ENCODE assay signal across 1 cellular context in genomic region chr3:47009225-47010049, GRCh38.
TF ChIP-seq lines count a peak whose summit lies in the region.

No MANE protein-coding gene starts in this region.

TF ChIP-seq in H1, 55 proteins besides CTCF, POLR2A, EP300 and RAD21:
- TF ChIP-seq, protein P1, sequence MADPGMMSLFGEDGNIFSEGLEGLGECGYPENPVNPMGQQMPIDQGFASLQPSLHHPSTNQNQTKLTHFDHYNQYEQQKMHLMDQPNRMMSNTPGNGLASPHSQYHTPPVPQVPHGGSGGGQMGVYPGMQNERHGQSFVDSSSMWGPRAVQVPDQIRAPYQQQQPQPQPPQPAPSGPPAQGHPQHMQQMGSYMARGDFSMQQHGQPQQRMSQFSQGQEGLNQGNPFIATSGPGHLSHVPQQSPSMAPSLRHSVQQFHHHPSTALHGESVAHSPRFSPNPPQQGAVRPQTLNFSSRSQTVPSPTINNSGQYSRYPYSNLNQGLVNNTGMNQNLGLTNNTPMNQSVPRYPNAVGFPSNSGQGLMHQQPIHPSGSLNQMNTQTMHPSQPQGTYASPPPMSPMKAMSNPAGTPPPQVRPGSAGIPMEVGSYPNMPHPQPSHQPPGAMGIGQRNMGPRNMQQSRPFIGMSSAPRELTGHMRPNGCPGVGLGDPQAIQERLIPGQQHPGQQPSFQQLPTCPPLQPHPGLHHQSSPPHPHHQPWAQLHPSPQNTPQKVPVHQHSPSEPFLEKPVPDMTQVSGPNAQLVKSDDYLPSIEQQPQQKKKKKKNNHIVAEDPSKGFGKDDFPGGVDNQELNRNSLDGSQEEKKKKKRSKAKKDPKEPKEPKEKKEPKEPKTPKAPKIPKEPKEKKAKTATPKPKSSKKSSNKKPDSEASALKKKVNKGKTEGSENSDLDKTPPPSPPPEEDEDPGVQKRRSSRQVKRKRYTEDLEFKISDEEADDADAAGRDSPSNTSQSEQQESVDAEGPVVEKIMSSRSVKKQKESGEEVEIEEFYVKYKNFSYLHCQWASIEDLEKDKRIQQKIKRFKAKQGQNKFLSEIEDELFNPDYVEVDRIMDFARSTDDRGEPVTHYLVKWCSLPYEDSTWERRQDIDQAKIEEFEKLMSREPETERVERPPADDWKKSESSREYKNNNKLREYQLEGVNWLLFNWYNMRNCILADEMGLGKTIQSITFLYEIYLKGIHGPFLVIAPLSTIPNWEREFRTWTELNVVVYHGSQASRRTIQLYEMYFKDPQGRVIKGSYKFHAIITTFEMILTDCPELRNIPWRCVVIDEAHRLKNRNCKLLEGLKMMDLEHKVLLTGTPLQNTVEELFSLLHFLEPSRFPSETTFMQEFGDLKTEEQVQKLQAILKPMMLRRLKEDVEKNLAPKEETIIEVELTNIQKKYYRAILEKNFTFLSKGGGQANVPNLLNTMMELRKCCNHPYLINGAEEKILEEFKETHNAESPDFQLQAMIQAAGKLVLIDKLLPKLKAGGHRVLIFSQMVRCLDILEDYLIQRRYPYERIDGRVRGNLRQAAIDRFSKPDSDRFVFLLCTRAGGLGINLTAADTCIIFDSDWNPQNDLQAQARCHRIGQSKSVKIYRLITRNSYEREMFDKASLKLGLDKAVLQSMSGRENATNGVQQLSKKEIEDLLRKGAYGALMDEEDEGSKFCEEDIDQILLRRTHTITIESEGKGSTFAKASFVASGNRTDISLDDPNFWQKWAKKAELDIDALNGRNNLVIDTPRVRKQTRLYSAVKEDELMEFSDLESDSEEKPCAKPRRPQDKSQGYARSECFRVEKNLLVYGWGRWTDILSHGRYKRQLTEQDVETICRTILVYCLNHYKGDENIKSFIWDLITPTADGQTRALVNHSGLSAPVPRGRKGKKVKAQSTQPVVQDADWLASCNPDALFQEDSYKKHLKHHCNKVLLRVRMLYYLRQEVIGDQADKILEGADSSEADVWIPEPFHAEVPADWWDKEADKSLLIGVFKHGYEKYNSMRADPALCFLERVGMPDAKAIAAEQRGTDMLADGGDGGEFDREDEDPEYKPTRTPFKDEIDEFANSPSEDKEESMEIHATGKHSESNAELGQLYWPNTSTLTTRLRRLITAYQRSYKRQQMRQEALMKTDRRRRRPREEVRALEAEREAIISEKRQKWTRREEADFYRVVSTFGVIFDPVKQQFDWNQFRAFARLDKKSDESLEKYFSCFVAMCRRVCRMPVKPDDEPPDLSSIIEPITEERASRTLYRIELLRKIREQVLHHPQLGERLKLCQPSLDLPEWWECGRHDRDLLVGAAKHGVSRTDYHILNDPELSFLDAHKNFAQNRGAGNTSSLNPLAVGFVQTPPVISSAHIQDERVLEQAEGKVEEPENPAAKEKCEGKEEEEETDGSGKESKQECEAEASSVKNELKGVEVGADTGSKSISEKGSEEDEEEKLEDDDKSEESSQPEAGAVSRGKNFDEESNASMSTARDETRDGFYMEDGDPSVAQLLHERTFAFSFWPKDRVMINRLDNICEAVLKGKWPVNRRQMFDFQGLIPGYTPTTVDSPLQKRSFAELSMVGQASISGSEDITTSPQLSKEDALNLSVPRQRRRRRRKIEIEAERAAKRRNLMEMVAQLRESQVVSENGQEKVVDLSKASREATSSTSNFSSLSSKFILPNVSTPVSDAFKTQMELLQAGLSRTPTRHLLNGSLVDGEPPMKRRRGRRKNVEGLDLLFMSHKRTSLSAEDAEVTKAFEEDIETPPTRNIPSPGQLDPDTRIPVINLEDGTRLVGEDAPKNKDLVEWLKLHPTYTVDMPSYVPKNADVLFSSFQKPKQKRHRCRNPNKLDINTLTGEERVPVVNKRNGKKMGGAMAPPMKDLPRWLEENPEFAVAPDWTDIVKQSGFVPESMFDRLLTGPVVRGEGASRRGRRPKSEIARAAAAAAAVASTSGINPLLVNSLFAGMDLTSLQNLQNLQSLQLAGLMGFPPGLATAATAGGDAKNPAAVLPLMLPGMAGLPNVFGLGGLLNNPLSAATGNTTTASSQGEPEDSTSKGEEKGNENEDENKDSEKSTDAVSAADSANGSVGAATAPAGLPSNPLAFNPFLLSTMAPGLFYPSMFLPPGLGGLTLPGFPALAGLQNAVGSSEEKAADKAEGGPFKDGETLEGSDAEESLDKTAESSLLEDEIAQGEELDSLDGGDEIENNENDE (IDR thresholded peaks at IDR 0.05; ENCODE audit: insufficient replicate concordance, low read length): no peak
- TF ChIP-seq CREB1 (IDR thresholded peaks at IDR 0.05) (peak; percentile 10; the same call in 1 of the 2 replicates), GTF2F1 (IDR thresholded peaks at IDR 0.05; ENCODE audit: borderline replicate concordance, low read depth, low read length) (no peak), KDM1A (IDR thresholded peaks at IDR 0.05; ENCODE audit: borderline replicate concordance, low read length) (no peak), TBP (IDR thresholded peaks at IDR 0.05; ENCODE audit: low read depth, low read length) (peak; percentile 63), RFX5 (IDR thresholded peaks at IDR 0.05; ENCODE audit: borderline replicate concordance, low read depth, low read length) (no peak), GABPA (IDR thresholded peaks at IDR 0.05; ENCODE audit: borderline replicate concordance, insufficient read depth, low read length) (0 out of 2 replicates have a peak, but pooled peaks have one; percentile 28), MAX (IDR thresholded peaks at IDR 0.05) (peak; percentile 7; the same call in 1 of the 2 replicates), CBX5 (IDR thresholded peaks at IDR 0.05; ENCODE audit: low read depth, low read length) (no peak), SAP30 (IDR thresholded peaks at IDR 0.05; ENCODE audit: insufficient read depth, insufficient replicate concordance, low read length) (no peak), FOSL1 (IDR thresholded peaks at IDR 0.05; ENCODE audit: insufficient read depth, low read depth, low read length) (no peak), SIN3A (conservative IDR thresholded peaks at IDR 0.05 in 1 of 2, IDR thresholded peaks at IDR 0.05 in 1 of 2; ENCODE audit: low read depth in 1 of 2, low read length in 2 of 2) (no peak), TAF1 (IDR thresholded peaks at IDR 0.05; ENCODE audit: low read depth, low read length) (peak; percentile 67), BRCA1 (IDR thresholded peaks at IDR 0.05; ENCODE audit: low read depth, low read length) (no peak), JUND (IDR thresholded peaks at IDR 0.05; ENCODE audit: low read length) (no peak), CHD1 (IDR thresholded peaks at IDR 0.05; ENCODE audit: low read depth, low read length) (no peak), CEBPB (IDR thresholded peaks at IDR 0.05; ENCODE audit: low read depth, low read length) (no peak), BACH1 (IDR thresholded peaks at IDR 0.05; ENCODE audit: low read length) (no peak), SP1 (IDR thresholded peaks at IDR 0.05; ENCODE audit: low read depth, low read length) (no peak), MAFK (IDR thresholded peaks at IDR 0.05; ENCODE audit: low read depth, low read length) (no peak), POU5F1 (IDR thresholded peaks at IDR 0.05; ENCODE audit: low read depth, low read length) (no peak), NRF1 (IDR thresholded peaks at IDR 0.05; ENCODE audit: low read depth, low read length) (no peak), HDAC2 (IDR thresholded peaks at IDR 0.05; ENCODE audit: borderline replicate concordance in 1 of 2, low read depth in 2 of 2, low read length in 2 of 2) (peak in 1 of 2 experiments; percentile 80; a peak in 1 of 4 replicates), RNF2 (IDR thresholded peaks at IDR 0.05; ENCODE audit: borderline replicate concordance, low read depth, low read length, missing control alignments, poor library complexity, severe bottlenecking) (no peak), RBBP5 (IDR thresholded peaks at IDR 0.05; ENCODE audit: borderline replicate concordance, low read depth, low read length) (peak; percentile 60; the same call in 1 of the 2 replicates), ASH2L (IDR thresholded peaks at IDR 0.05; ENCODE audit: low read length) (peak; percentile 58), SIX5 (IDR thresholded peaks at IDR 0.05; ENCODE audit: low read depth, low read length) (no peak), ATF3 (IDR thresholded peaks at IDR 0.05; ENCODE audit: insufficient read depth, low read depth, low read length) (no peak), CBX8 (IDR thresholded peaks at IDR 0.05; ENCODE audit: borderline replicate concordance, low read depth, low read length) (no peak), SP4 (IDR thresholded peaks at IDR 0.05; ENCODE audit: low read length) (no peak), SIRT6 (IDR thresholded peaks at IDR 0.05; ENCODE audit: low read length) (no peak), KDM4A (IDR thresholded peaks at IDR 0.05; ENCODE audit: low read depth, low read length, severe bottlenecking) (peak; percentile 19), HDAC6 (IDR thresholded peaks at IDR 0.05; ENCODE audit: low read depth, low read length) (no peak), YY1 (IDR thresholded peaks at IDR 0.05; ENCODE audit: low read depth, low read length) (no peak), POLR2AphosphoS5 (IDR thresholded peaks at IDR 0.05; ENCODE audit: low read depth, low read length) (peak; percentile 64), EGR1 (IDR thresholded peaks at IDR 0.05; ENCODE audit: borderline replicate concordance, low read depth, low read length) (0 out of 2 replicates have a peak, but pooled peaks have one; percentile 23), CHD2 (IDR thresholded peaks at IDR 0.05; ENCODE audit: low read length) (no peak), KDM5A (IDR thresholded peaks at IDR 0.05; ENCODE audit: low read length) (no peak), SUZ12 (IDR thresholded peaks at IDR 0.05; ENCODE audit: low read length) (no peak), TCF12 (IDR thresholded peaks at IDR 0.05; ENCODE audit: low read depth, low read length) (no peak), PHF8 (conservative IDR thresholded peaks at IDR 0.05; ENCODE audit: low read depth, low read length) (peak; percentile 81), ZNF274 (IDR thresholded peaks at IDR 0.05; ENCODE audit: borderline replicate concordance, extremely low read depth, low read length) (no peak), JUN (IDR thresholded peaks at IDR 0.05; ENCODE audit: low read depth, low read length) (no peak), SRF (IDR thresholded peaks at IDR 0.05; ENCODE audit: low read depth, low read length) (no peak), CTBP2 (IDR thresholded peaks at IDR 0.05; ENCODE audit: borderline replicate concordance, insufficient read depth, insufficient read length, low read length) (no peak), BCL11A (IDR thresholded peaks at IDR 0.05; ENCODE audit: low read depth in 2 of 2, low read length in 2 of 2) (no peak), EZH2 (IDR thresholded peaks at IDR 0.05; ENCODE audit: low read depth, low read length, severe bottlenecking) (no peak), TEAD4 (IDR thresholded peaks at IDR 0.05; ENCODE audit: low read depth, low read length) (0 out of 2 replicates have a peak, but pooled peaks have one; percentile 23), RXRA (IDR thresholded peaks at IDR 0.05; ENCODE audit: insufficient read depth, low read depth, low read length) (no peak), TAF7 (optimal IDR thresholded peaks at IDR 0.05; ENCODE audit: borderline replicate concordance, low read depth, low read length) (peak; percentile 38), SP2 (IDR thresholded peaks at IDR 0.05; ENCODE audit: low read length) (no peak), NANOG (IDR thresholded peaks at IDR 0.05; ENCODE audit: insufficient read depth, low read depth, low read length, poor library complexity, severe bottlenecking) (no peak)
- TF ChIP-seq, protein P2, sequence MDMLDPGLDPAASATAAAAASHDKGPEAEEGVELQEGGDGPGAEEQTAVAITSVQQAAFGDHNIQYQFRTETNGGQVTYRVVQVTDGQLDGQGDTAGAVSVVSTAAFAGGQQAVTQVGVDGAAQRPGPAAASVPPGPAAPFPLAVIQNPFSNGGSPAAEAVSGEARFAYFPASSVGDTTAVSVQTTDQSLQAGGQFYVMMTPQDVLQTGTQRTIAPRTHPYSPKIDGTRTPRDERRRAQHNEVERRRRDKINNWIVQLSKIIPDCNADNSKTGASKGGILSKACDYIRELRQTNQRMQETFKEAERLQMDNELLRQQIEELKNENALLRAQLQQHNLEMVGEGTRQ (IDR thresholded peaks at IDR 0.05; ENCODE audit: low read length): no peak
- TF ChIP-seq, protein P3, sequence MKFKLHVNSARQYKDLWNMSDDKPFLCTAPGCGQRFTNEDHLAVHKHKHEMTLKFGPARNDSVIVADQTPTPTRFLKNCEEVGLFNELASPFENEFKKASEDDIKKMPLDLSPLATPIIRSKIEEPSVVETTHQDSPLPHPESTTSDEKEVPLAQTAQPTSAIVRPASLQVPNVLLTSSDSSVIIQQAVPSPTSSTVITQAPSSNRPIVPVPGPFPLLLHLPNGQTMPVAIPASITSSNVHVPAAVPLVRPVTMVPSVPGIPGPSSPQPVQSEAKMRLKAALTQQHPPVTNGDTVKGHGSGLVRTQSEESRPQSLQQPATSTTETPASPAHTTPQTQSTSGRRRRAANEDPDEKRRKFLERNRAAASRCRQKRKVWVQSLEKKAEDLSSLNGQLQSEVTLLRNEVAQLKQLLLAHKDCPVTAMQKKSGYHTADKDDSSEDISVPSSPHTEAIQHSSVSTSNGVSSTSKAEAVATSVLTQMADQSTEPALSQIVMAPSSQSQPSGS (IDR thresholded peaks at IDR 0.05; ENCODE audit: low read length): no peak
- TF ChIP-seq, protein P4, sequence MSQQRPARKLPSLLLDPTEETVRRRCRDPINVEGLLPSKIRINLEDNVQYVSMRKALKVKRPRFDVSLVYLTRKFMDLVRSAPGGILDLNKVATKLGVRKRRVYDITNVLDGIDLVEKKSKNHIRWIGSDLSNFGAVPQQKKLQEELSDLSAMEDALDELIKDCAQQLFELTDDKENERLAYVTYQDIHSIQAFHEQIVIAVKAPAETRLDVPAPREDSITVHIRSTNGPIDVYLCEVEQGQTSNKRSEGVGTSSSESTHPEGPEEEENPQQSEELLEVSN (IDR thresholded peaks at IDR 0.05): peak; percentile 21; the same call in 1 of the 2 replicates
